ENCODE assay signal across 20 cellular contexts in genomic region chr5:56550227-56550626, GRCh38.
DNase-seq lines count a peak whose midpoint lies in the region; ATAC-seq, FAIRE-seq and TF ChIP-seq lines count a peak whose summit lies in the region.
"Had no signal": no experiment of that assay in that cellular context is flagged by ENCODE, and none has a peak within 500 bp of the region (broad histone marks: within the 10 kb centered on the region; RNA-seq: fewer than 3 reads in every experiment).

No MANE protein-coding gene starts in this region.

- no peak overlapping the region for H3K4me2 ChIP-seq in HepG2 (ENCODE audit: low read depth, low read length)
- H3K4me2 ChIP-seq: GM23338 had no signal

- TF ChIP-seq POLR2A in HepG2 (IDR thresholded peaks at IDR 0.05; ENCODE audit: insufficient read depth in 1 of 2, low read depth in 2 of 2, low read length in 2 of 2), result no peak

- H3K36me3 Mint-ChIP-seq in CD14-positive monocyte, result peaks cover 0 to 2% of the 10 kb centered on the region in 2 donors
- H3K36me3 Mint-ChIP-seq: CD4-positive, alpha-beta memory T cell had no signal

- H3K9ac ChIP-seq in HepG2 (ENCODE audit: insufficient read depth, low read depth, low read length), result no peak overlapping the region

- peaks cover 0 to 2% (median 0%) of the 10 kb centered on the region in 7 donors for H3K9me3 Mint-ChIP-seq in CD14-positive monocyte
- H3K9me3 Mint-ChIP-seq: CD4-positive, alpha-beta memory T cell; GM23338; H9; HFFc6 had no signal

- no peaks in the 10 kb centered on the region; a peak in 1 of 5 replicates for H3K27me3 ChIP-seq in HepG2 (ENCODE audit: control insufficient read depth in 1 of 2, insufficient read depth in 2 of 2, low read length in 2 of 2)
- H3K27me3 ChIP-seq in upper lobe of right lung, result no peaks in the 10 kb centered on the region

- no peak for ATAC-seq in HepG2
- ATAC-seq in upper lobe of right lung, result peak; percentile 51
- no peak for ATAC-seq in HG03520 (IDR thresholded peaks at IDR 0.05; ENCODE audit: unreplicated experiment)
- ATAC-seq: GM23338, HCT116 had no signal

- no peak overlapping the region for H3K4me3 Mint-ChIP-seq in CD14-positive monocyte
- H3K4me3 Mint-ChIP-seq: CD4-positive, alpha-beta memory T cell; GM23338; H9; HFFc6 had no signal

- H3K4me1 Mint-ChIP-seq in CD14-positive monocyte, result peaks cover 25% of the 10 kb centered on the region
- H3K4me1 Mint-ChIP-seq: CD4-positive, alpha-beta memory T cell; GM23338; H9 had no signal

- no peaks in the 10 kb centered on the region for H4K20me1 ChIP-seq in HepG2 (ENCODE audit: insufficient read depth, low read length)

- intact Hi-C loops in CD14-positive monocyte (cut with micrococcal nuclease), result no loop called here
- intact Hi-C loops in HepG2 (cut with micrococcal nuclease; ENCODE audit: unreplicated experiment), result no loop called here
- intact Hi-C loops in upper lobe of right lung (cut with DNase I), result no loop called here

- H3K4me1 ChIP-seq in HEK293 (ENCODE audit: control insufficient read depth, insufficient read depth, low read length), result no peaks in the 10 kb centered on the region
- H3K4me1 ChIP-seq in HepG2 (ENCODE audit: insufficient read depth, low read length), result peaks cover 16% of the 10 kb centered on the region
- H3K4me1 ChIP-seq in upper lobe of right lung, result peaks cover 9% of the 10 kb centered on the region

- H3K9me3 ChIP-seq in HEK293 (ENCODE audit: control insufficient read depth, insufficient read depth, low read depth, low read length) (no peaks in the 10 kb centered on the region), HepG2 (ENCODE audit: low read length) (no peaks in the 10 kb centered on the region), upper lobe of right lung (no peaks in the 10 kb centered on the region)

- TF ChIP-seq EP300 in HepG2 (IDR thresholded peaks at IDR 0.05; ENCODE audit: low read depth in 2 of 2, low read length in 2 of 2) (no peak), HepG2 (CRISPR knock-in tag; IDR thresholded peaks at IDR 0.05; ENCODE audit: borderline replicate concordance) (no peak)

- H2AFZ ChIP-seq in HepG2 (ENCODE audit: low read length), result no peak overlapping the region

- 39% methylated on average over 2 of the region's 2 CpGs for WGBS in HepG2 (ENCODE audit: low lambda C conversion rate)

- H3K27ac ChIP-seq in HEK293 (ENCODE audit: extremely low read depth, low read depth, low read length), result no peak overlapping the region
- no peak overlapping the region for H3K27ac ChIP-seq in HepG2 (ENCODE audit: extremely low read length, insufficient read depth, low read length)
- no peak overlapping the region for H3K27ac ChIP-seq in upper lobe of right lung
- H3K27ac ChIP-seq: C4-2B had no signal

- CTCF ChIA-PET in HEK293 (lab: Yijun Ruan, JAX), result no interaction called here
- CTCF ChIA-PET in HepG2 (lab: Yijun Ruan, JAX; ENCODE audit: low intra/inter-chr PET ratio, low total read pairs), result no interaction called here

- no peaks in the 10 kb centered on the region for H3K36me3 ChIP-seq in HEK293 (ENCODE audit: control insufficient read depth in 2 of 2, insufficient read depth in 1 of 2, low read length in 2 of 2)
- no peaks in the 10 kb centered on the region for H3K36me3 ChIP-seq in HepG2 (replicated peaks in 1 of 2; ENCODE audit: control insufficient read depth in 1 of 2, insufficient read depth in 2 of 2, low read length in 2 of 2)
- no peaks in the 10 kb centered on the region for H3K36me3 ChIP-seq in upper lobe of right lung

- DNase-seq in CD14-positive monocyte (ENCODE audit: low spot score) (no peak), HepG2 (ENCODE audit: low spot score) (no peak), upper lobe of right lung (no peak), NCI-H446 treated with DMSO at 0.1 percent for 48 hours (lab: John Stamatoyannopoulos, UW) (no peak), SIG-M5 treated with dmso at 0.1 percent for 504 hours (lab: John Stamatoyannopoulos, UW; ENCODE audit: unreplicated experiment) (no peak), HPDE6-E6E7 (ENCODE audit: extremely low spot score) (no peak)
- DNase-seq: Calu3; CD4-positive, alpha-beta memory T cell; COR-L47; DMS79 treated with DMSO at 0.1 percent for 48 hours; GF-D8; H9; HFFc6 had no signal

- in situ Hi-C loops in HepG2 (cut with HindIII; ENCODE audit: extremely low pct_ligation_motif_present, low pct_unique_long_range_greater_than_20kb), result no loop called here

- no peaks in the 10 kb centered on the region for H3K27me3 Mint-ChIP-seq in CD14-positive monocyte (ENCODE audit: low read depth in 3 of 3)
- H3K27me3 Mint-ChIP-seq: CD4-positive, alpha-beta memory T cell had no signal

- peak overlapping the region in 4 of 7 donors; percentile 37 to 56 (median 50) for H3K27ac Mint-ChIP-seq in CD14-positive monocyte
- H3K27ac Mint-ChIP-seq: CD4-positive, alpha-beta memory T cell; GM23338; H9; HFFc6 had no signal

- H3K4me3 ChIP-seq in HEK293 (ENCODE audit: low read depth, low read length), result no peak overlapping the region
- H3K4me3 ChIP-seq in HepG2 (replicated peaks in 1 of 3; ENCODE audit: insufficient read depth in 1 of 3, low read depth in 2 of 3, low read length in 3 of 3), result no peak overlapping the region
- no peak overlapping the region for H3K4me3 ChIP-seq in upper lobe of right lung
- H3K4me3 ChIP-seq: GM23338 had no signal

- no peak for FAIRE-seq in HepG2 (lab: Jason Lieb, UNC)
- FAIRE-seq: GM12891, GM18507 had no signal

- TF ChIP-seq RAD21 in HepG2 (CRISPR knock-in tag; IDR thresholded peaks at IDR 0.05), result no peak

- POLR2A ChIA-PET in HEK293 (lab: Yijun Ruan, JAX), result no interaction called here
- POLR2A ChIA-PET in HepG2 (lab: Yijun Ruan, JAX), result no interaction called here

- no TSS peak for BruUV-seq in HepG2 (replicated peaks; lab: Mats Ljungman, UMichigan)

- no peaks in the 10 kb centered on the region for H3K79me2 ChIP-seq in HepG2 (ENCODE audit: insufficient read depth, low read length)

- TF ChIP-seq CTCF in CD14-positive monocyte (IDR thresholded peaks at IDR 0.05), result no peak
- TF ChIP-seq CTCF in HEK293 (tag by site-specific recombination; IDR thresholded peaks at IDR 0.05), result no peak
- no peak for TF ChIP-seq CTCF in HepG2 (CRISPR knock-in tag; IDR thresholded peaks at IDR 0.05)
- no peak for TF ChIP-seq CTCF in upper lobe of right lung (IDR thresholded peaks at IDR 0.05)

TF ChIP-seq in HEK293, 187 proteins besides CTCF, POLR2A, EP300 and RAD21 (continues in another document):
- no peak for TF ChIP-seq INSM2 (tag by site-specific recombination; IDR thresholded peaks at IDR 0.05)
- peak; percentile 43; the same call in 1 of the 2 replicates for TF ChIP-seq SCRT2 (tag by site-specific recombination; IDR thresholded peaks at IDR 0.05)
- no peak for TF ChIP-seq BCL11A (tag by site-specific recombination; IDR thresholded peaks at IDR 0.05; ENCODE audit: low read depth)

TF ChIP-seq in HepG2, 621 proteins besides CTCF, POLR2A, EP300 and RAD21:
- TF ChIP-seq FOXP1 (IDR thresholded peaks at IDR 0.05) (no peak), FOXP1 (CRISPR knock-in tag; IDR thresholded peaks at IDR 0.05) (peak; percentile 63; the same call in 1 of the 2 replicates), SOX6 (IDR thresholded peaks at IDR 0.05) (no peak), SOX6 (CRISPR knock-in tag; IDR thresholded peaks at IDR 0.05) (peak; percentile 14; the same call in 1 of the 2 replicates), SMAD9 (CRISPR knock-in tag; IDR thresholded peaks at IDR 0.05) (no peak)
